ENCODE assay signal across 12 cellular contexts in the genomic region with DNA sequence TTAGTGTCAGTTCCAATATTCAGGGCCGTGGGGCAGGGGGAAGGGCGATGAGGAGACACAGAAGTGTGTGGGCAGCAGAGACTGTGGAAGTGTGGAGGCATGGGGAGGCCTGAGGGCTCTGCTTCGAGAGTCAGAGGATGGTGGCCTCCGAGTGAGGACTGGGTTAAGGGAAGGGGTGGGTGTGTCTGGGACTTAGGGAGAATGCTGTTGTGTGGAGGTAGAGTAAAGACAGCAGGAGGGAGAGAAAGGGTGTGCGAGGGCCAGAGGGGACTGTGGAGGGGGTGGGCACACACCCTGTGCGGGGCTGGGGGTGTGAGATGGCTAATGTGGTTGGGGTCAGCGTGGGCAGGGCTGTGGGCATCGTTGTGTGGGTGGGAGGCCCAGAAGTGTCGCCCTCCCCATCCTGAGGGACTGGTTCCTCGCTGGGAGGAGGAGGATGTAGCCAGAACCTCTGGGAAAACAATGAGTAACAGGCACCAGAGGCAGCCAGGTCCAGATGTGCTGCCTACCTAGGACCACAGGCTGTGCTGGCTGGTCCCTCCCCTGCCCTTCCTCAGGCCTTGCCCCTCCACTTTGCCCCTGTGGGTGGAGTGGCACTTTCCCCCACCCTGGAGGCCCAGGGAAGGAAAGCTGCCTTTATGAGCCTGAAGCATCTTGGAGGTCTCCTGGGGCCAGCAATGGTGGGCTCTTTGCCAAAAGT. TPM values are rescaled to one million over a fixed set of nuclear protein-coding genes. Genes with fewer than 3 reads are reported as not detected.
A peak's percentile ranks its signal among the peaks of the same experiment; 100 is the strongest.
DNase-seq lines count a peak whose midpoint lies in the region; ATAC-seq and TF ChIP-seq lines count a peak whose summit lies in the region.
"Had no signal": no experiment of that assay in that cellular context is flagged by ENCODE, and none has a peak within 500 bp of the region (broad histone marks: within the 10 kb centered on the region; RNA-seq: fewer than 3 reads in every experiment).

No MANE protein-coding gene starts in this region.

- H3K9ac ChIP-seq in MM.1S (ENCODE audit: low read length) = no peak overlapping the region

- peaks cover 30% of the 10 kb centered on the region for H3K36me3 Mint-ChIP-seq in T-helper 1 cell treated with Interleukin-12 subunit alpha and Interleukin-12 subunit beta and Interleukin-4 antibody, amounts not matched to agents 30 μg/mL and 1 μg/mL, for 36 hours (ENCODE audit: low read depth)
- peaks cover 28% of the 10 kb centered on the region for H3K36me3 Mint-ChIP-seq in activated T-helper 2 cell treated with anti-CD3 and anti-CD28 coated beads, Interferon-gamma antibody, Interleukin-2, Interleukin-4, amounts not matched to agents 10 μg/mL and 5 μg/mL and 100 μg/mL, durations not matched to agents 14 hours and 24 hours and 36 hours (ENCODE audit: low read depth)
- H3K36me3 Mint-ChIP-seq: WTC11 had no signal

- H3K36me3 ChIP-seq in neutrophil (peaks cover 7% of the 10 kb centered on the region), MM.1S (replicated peaks; ENCODE audit: insufficient read depth, low read length) (no peaks in the 10 kb centered on the region)
- H3K36me3 ChIP-seq: MG63, sigmoid colon had no signal

- no peak overlapping the region for H3K4me2 ChIP-seq in MM.1S (ENCODE audit: low read depth, low read length)

- H3K79me2 ChIP-seq in MM.1S (ENCODE audit: low read length) = peaks cover 14% of the 10 kb centered on the region

- H3K9me3 ChIP-seq in neutrophil (no peaks in the 10 kb centered on the region), MM.1S (replicated peaks; ENCODE audit: insufficient read depth, low read length) (no peaks in the 10 kb centered on the region)
- H3K9me3 ChIP-seq: MG63, sigmoid colon had no signal

- no peaks in the 10 kb centered on the region for H3K9me3 Mint-ChIP-seq in T-helper 1 cell treated with Interleukin-12 subunit alpha and Interleukin-12 subunit beta and Interleukin-4 antibody, amounts not matched to agents 30 μg/mL and 1 μg/mL, for 36 hours
- H3K9me3 Mint-ChIP-seq in activated T-helper 2 cell treated with anti-CD3 and anti-CD28 coated beads, Interferon-gamma antibody, Interleukin-2, Interleukin-4, amounts not matched to agents 10 μg/mL and 5 μg/mL and 100 μg/mL, durations not matched to agents 14 hours and 24 hours and 36 hours = no peaks in the 10 kb centered on the region
- H3K9me3 Mint-ChIP-seq: WTC11 had no signal

- no peaks in the 10 kb centered on the region for H4K20me1 ChIP-seq in MM.1S (ENCODE audit: insufficient read depth, low read length)

- peak overlapping the region; percentile 84 for H3K4me3 Mint-ChIP-seq in T-helper 1 cell treated with Interleukin-12 subunit alpha and Interleukin-12 subunit beta and Interleukin-4 antibody, amounts not matched to agents 30 μg/mL and 1 μg/mL, for 36 hours
- peak overlapping the region; percentile 68 for H3K4me3 Mint-ChIP-seq in activated T-helper 2 cell treated with anti-CD3 and anti-CD28 coated beads, Interferon-gamma antibody, Interleukin-2, Interleukin-4, amounts not matched to agents 10 μg/mL and 5 μg/mL and 100 μg/mL, durations not matched to agents 14 hours and 24 hours and 36 hours (ENCODE audit: low read depth)
- H3K4me3 Mint-ChIP-seq: WTC11 had no signal

- peak overlapping the region; percentile 93 for H3K27ac Mint-ChIP-seq in T-helper 1 cell treated with Interleukin-12 subunit alpha and Interleukin-12 subunit beta and Interleukin-4 antibody, amounts not matched to agents 30 μg/mL and 1 μg/mL, for 36 hours
- peak overlapping the region; percentile 95 for H3K27ac Mint-ChIP-seq in activated T-helper 2 cell treated with anti-CD3 and anti-CD28 coated beads, Interferon-gamma antibody, Interleukin-2, Interleukin-4, amounts not matched to agents 10 μg/mL and 5 μg/mL and 100 μg/mL, durations not matched to agents 14 hours and 24 hours and 36 hours

- H3K27me3 ChIP-seq in neutrophil = no peaks in the 10 kb centered on the region
- H3K27me3 ChIP-seq in MM.1S (replicated peaks; ENCODE audit: insufficient read depth, low read length) = no peaks in the 10 kb centered on the region
- H3K27me3 ChIP-seq: MG63, sigmoid colon had no signal

- no peaks in the 10 kb centered on the region for H3K27me3 Mint-ChIP-seq in T-helper 1 cell treated with Interleukin-12 subunit alpha and Interleukin-12 subunit beta and Interleukin-4 antibody, amounts not matched to agents 30 μg/mL and 1 μg/mL, for 36 hours (ENCODE audit: low read depth)
- no peaks in the 10 kb centered on the region for H3K27me3 Mint-ChIP-seq in activated T-helper 2 cell treated with anti-CD3 and anti-CD28 coated beads, Interferon-gamma antibody, Interleukin-2, Interleukin-4, amounts not matched to agents 10 μg/mL and 5 μg/mL and 100 μg/mL, durations not matched to agents 14 hours and 24 hours and 36 hours (ENCODE audit: low read depth)

- no peak for ATAC-seq in GM21723 (IDR thresholded peaks at IDR 0.05; ENCODE audit: unreplicated experiment)
- ATAC-seq: WTC11 had no signal

- DNase-seq in T-helper 1 cell (no peak), ELR (ENCODE audit: low read depth) (peak; percentile 21), MM.1S (no peak), GDM1 (lab: John Stamatoyannopoulos, UW) (no peak)
- DNase-seq in activated T-helper 2 cell treated with anti-CD3 and anti-CD28 coated beads, Interferon-gamma antibody, Interleukin-2, Interleukin-4, amounts not matched to agents 10 μg/mL and 5 μg/mL and 100 μg/mL, durations not matched to agents 14 hours and 24 hours and 36 hours (ENCODE audit: low spot score) = no peak
- DNase-seq: NCI-H524, sigmoid colon had no signal

- TF ChIP-seq CTCF in neutrophil (IDR thresholded peaks at IDR 0.05) (no peak), MM.1S (IDR thresholded peaks at IDR 0.05; ENCODE audit: low read length) (no peak)

- peak overlapping the region; percentile 13 for H3K27ac ChIP-seq in neutrophil
- H3K27ac ChIP-seq in MM.1S (ENCODE audit: low read length) = no peak overlapping the region
- H3K27ac ChIP-seq: sigmoid colon had no signal

- no peaks in the 10 kb centered on the region for H3F3A ChIP-seq in MM.1S (ENCODE audit: insufficient read depth, low read length)

- peaks cover 38 to 48% of the 10 kb centered on the region in 2 experiments for H3K4me1 ChIP-seq in neutrophil (ENCODE audit: control insufficient read depth in 1 of 2, insufficient read depth in 1 of 2, low read depth in 1 of 2, low read length in 1 of 2)
- H3K4me1 ChIP-seq in MM.1S (ENCODE audit: low read length) = 0 out of 2 replicates have a peak, but pooled peaks cover 8% of the 10 kb centered on the region

- no peaks in the 10 kb centered on the region for H3K9me2 ChIP-seq in MM.1S (replicated peaks; ENCODE audit: insufficient read depth, low read length)

- peaks cover 45% of the 10 kb centered on the region for H3K4me1 Mint-ChIP-seq in T-helper 1 cell treated with Interleukin-12 subunit alpha and Interleukin-12 subunit beta and Interleukin-4 antibody, amounts not matched to agents 30 μg/mL and 1 μg/mL, for 36 hours (ENCODE audit: low read depth)
- H3K4me1 Mint-ChIP-seq in activated T-helper 2 cell treated with anti-CD3 and anti-CD28 coated beads, Interferon-gamma antibody, Interleukin-2, Interleukin-4, amounts not matched to agents 10 μg/mL and 5 μg/mL and 100 μg/mL, durations not matched to agents 14 hours and 24 hours and 36 hours (ENCODE audit: low read depth) = peaks cover 39% of the 10 kb centered on the region

- H2AFZ ChIP-seq in MM.1S (ENCODE audit: low read length) = no peak overlapping the region

- H3K4me3 ChIP-seq in neutrophil (ENCODE audit: low read depth in 1 of 2, low read length in 1 of 2) = no peak overlapping the region
- no peak overlapping the region for H3K4me3 ChIP-seq in MM.1S (ENCODE audit: low read length)
- H3K4me3 ChIP-seq: MG63, sigmoid colon had no signal

- intact Hi-C loops in activated T-helper 2 cell treated with anti-CD3 and anti-CD28 coated beads, Interferon-gamma antibody, Interleukin-2, Interleukin-4, amounts not matched to agents 10 μg/mL and 5 μg/mL and 100 μg/mL, durations not matched to agents 14 hours and 24 hours and 36 hours (cut with micrococcal nuclease) = loop anchor here (5.0 kb wide), 1 partner anchor 203 kb away; a partner anchor contains a TSS

RNA-seq across cellular contexts. Expression of a gene that starts 4.2 kb away (rescaled TPM):
- total RNA-seq in activated T-helper 2 cell treated with anti-CD3 and anti-CD28 coated beads, Interferon-gamma antibody, Interleukin-2, Interleukin-4, amounts not matched to agents 10 μg/mL and 5 μg/mL and 100 μg/mL, durations not matched to agents 14 hours and 24 hours and 36 hours = 45.6 and 52.3 TPM in 2 replicates

RNA-seq across cellular contexts. Expression of a gene that starts 4.4 kb away (rescaled TPM):
- total RNA-seq in activated T-helper 2 cell treated with anti-CD3 and anti-CD28 coated beads, Interferon-gamma antibody, Interleukin-2, Interleukin-4, amounts not matched to agents 10 μg/mL and 5 μg/mL and 100 μg/mL, durations not matched to agents 14 hours and 24 hours and 36 hours = 54.4 and 59.6 TPM in 2 replicates

RNA-seq across cellular contexts. Expression of a gene that starts 15.5 kb away (rescaled TPM):
- 52.5 and 55.8 TPM in 2 replicates for total RNA-seq in activated T-helper 2 cell treated with anti-CD3 and anti-CD28 coated beads, Interferon-gamma antibody, Interleukin-2, Interleukin-4, amounts not matched to agents 10 μg/mL and 5 μg/mL and 100 μg/mL, durations not matched to agents 14 hours and 24 hours and 36 hours

RNA-seq across cellular contexts. Expression of a gene that starts 36.5 kb away (rescaled TPM):
- total RNA-seq in activated T-helper 2 cell treated with anti-CD3 and anti-CD28 coated beads, Interferon-gamma antibody, Interleukin-2, Interleukin-4, amounts not matched to agents 10 μg/mL and 5 μg/mL and 100 μg/mL, durations not matched to agents 14 hours and 24 hours and 36 hours = 23.9 and 25.2 TPM in 2 replicates
